ENCODE assay signal across 28 cellular contexts in the genomic region with DNA sequence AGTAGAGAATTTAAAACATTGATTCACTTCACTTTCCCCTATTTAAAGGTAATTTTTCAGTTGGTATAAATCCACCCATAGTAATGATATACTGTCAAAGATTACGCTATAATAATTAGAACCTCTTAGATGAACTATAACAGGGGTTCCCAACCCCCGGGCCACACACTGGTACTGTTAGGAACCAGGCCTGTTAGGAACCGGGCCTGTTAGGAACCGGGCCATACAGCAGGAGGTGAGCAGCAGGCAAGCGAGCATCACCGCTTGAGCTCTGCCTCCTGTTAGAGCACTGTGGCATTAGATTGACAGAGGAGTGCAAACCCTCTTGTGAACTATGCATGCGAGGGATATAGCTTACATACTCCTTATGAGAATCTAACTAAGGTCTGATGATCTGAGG.
"Had no signal": no experiment of that assay in that cellular context is flagged by ENCODE, and none has a peak within 500 bp of the region (broad histone marks: within the 10 kb centered on the region; RNA-seq: fewer than 3 reads in every experiment).

No MANE protein-coding gene starts in this region.

- FAIRE-seq: urothelium cell line had no signal

- H3K27me3 Mint-ChIP-seq: natural killer cell treated with Interleukin-12 subunit alpha and Interleukin-12 subunit beta and Interleukin-15 and Interleukin-18, amount 100 ng/mL, for 72 hours; progenitor cell of endocrine pancreas; stimulated activated naive B cell treated with anti-CD40 and anti-IgM and Interleukin-4, amounts not matched to agents 10 μg/mL and 1 μg/mL and 100 μg/mL, for 72 hours; stimulated activated naive CD8-positive, alpha-beta T cell treated with anti-CD3 and anti-CD28 coated beads, Interleukin-15, Interleukin-2, amounts not matched to agents 100 ng/mL and 50 ng/mL, for 24 hours had no signal

- H3K27me3 ChIP-seq: ovary, right lobe of liver, sigmoid colon, stomach, thyroid gland, tibial nerve, upper lobe of left lung, vagina had no signal

- H3K4me3 ChIP-seq: ovary, psoas muscle, right lobe of liver, sigmoid colon, stomach, thoracic aorta, thyroid gland, tibial nerve, upper lobe of left lung, vagina had no signal

- H3K9me3 ChIP-seq: ovary, psoas muscle, right lobe of liver, sigmoid colon, stomach, thoracic aorta, thyroid gland, tibial nerve, upper lobe of left lung, vagina had no signal

- H3K27ac ChIP-seq: ovary, parathyroid adenoma, psoas muscle, right lobe of liver, sigmoid colon, stomach, thoracic aorta, thyroid gland, tibial nerve, upper lobe of left lung, vagina had no signal

- ATAC-seq: natural killer cell treated with Interleukin-12 subunit alpha and Interleukin-12 subunit beta and Interleukin-15 and Interleukin-18, amount 100 ng/mL, for 72 hours; psoas muscle; right cardiac atrium; right lobe of liver; stimulated activated effector memory CD8-positive, alpha-beta T cell treated with anti-CD3 and anti-CD28 coated beads, Interleukin-12 subunit alpha, Interleukin-12 subunit beta, amount 100 ng/mL, for 72 hours had no signal

- DNase-seq: nephron progenitor cell; occipital lobe; ovary; psoas muscle; right cardiac atrium; right lobe of liver; sigmoid colon; small intestine; stimulated activated CD4-positive, alpha-beta T cell treated with anti-CD3 and anti-CD28 coated beads, Interleukin-15, amount 100 ng/mL, for 24 hours; stimulated activated CD4-positive, alpha-beta T cell treated with anti-CD3 and anti-CD28 coated beads, Interleukin-2, amount 100 ng/mL, for 24 hours; stimulated activated CD4-positive, alpha-beta T cell treated with anti-CD3 and anti-CD28 coated beads, Interleukin-2, amount 100 ng/mL, for 48 hours; stimulated activated CD4-positive, alpha-beta T cell treated with anti-CD3 and anti-CD28 coated beads, Interleukin-4, amount 100 ng/mL, for 24 hours; stimulated activated naive B cell treated with anti-CD40 and anti-IgM and Interleukin-4, amounts not matched to agents 10 μg/mL and 1 μg/mL and 100 μg/mL, for 72 hours; stimulated activated naive CD4-positive, alpha-beta T cell treated with Interleukin-2 at 50 U/mL for 16 hours; stomach; thyroid gland; trophoblast cell; upper lobe of left lung had no signal

- H3K4me3 Mint-ChIP-seq: natural killer cell treated with Interleukin-12 subunit alpha and Interleukin-12 subunit beta and Interleukin-15 and Interleukin-18, amount 100 ng/mL, for 72 hours; nephron progenitor cell; neural crest cell; stimulated activated effector memory CD8-positive, alpha-beta T cell treated with anti-CD3 and anti-CD28 coated beads, Interleukin-12 subunit alpha, Interleukin-12 subunit beta, amount 100 ng/mL, for 72 hours; stimulated activated naive B cell treated with anti-CD40 and anti-IgM and Interleukin-4, amounts not matched to agents 10 μg/mL and 1 μg/mL and 100 μg/mL, for 72 hours; stimulated activated naive CD8-positive, alpha-beta T cell treated with anti-CD3 and anti-CD28 coated beads, Interleukin-15, Interleukin-2, amounts not matched to agents 100 ng/mL and 50 ng/mL, for 24 hours had no signal

- H3K36me3 ChIP-seq: ovary, right lobe of liver, sigmoid colon, thoracic aorta, thyroid gland, tibial nerve, vagina had no signal

- H3K4me1 ChIP-seq: parathyroid adenoma, psoas muscle, right lobe of liver, sigmoid colon, stomach, thyroid gland, tibial nerve, upper lobe of left lung, vagina had no signal

- H3K4me1 Mint-ChIP-seq: nephron progenitor cell; neural crest cell; stimulated activated effector memory CD8-positive, alpha-beta T cell treated with anti-CD3 and anti-CD28 coated beads, Interleukin-12 subunit alpha, Interleukin-12 subunit beta, amount 100 ng/mL, for 72 hours had no signal

- H3K79me2 ChIP-seq: parathyroid adenoma had no signal

- H3K9ac ChIP-seq: parathyroid adenoma had no signal

- H2AFZ ChIP-seq: parathyroid adenoma had no signal

- H3K27ac Mint-ChIP-seq: natural killer cell treated with Interleukin-12 subunit alpha and Interleukin-12 subunit beta and Interleukin-15 and Interleukin-18, amount 100 ng/mL, for 72 hours; nephron progenitor cell; progenitor cell of endocrine pancreas; stimulated activated effector memory CD8-positive, alpha-beta T cell treated with anti-CD3 and anti-CD28 coated beads, Interleukin-12 subunit alpha, Interleukin-12 subunit beta, amount 100 ng/mL, for 72 hours; stimulated activated naive B cell treated with anti-CD40 and anti-IgM and Interleukin-4, amounts not matched to agents 10 μg/mL and 1 μg/mL and 100 μg/mL, for 72 hours; stimulated activated naive CD8-positive, alpha-beta T cell treated with anti-CD3 and anti-CD28 coated beads, Interleukin-15, Interleukin-2, amounts not matched to agents 100 ng/mL and 50 ng/mL, for 24 hours had no signal

- H3K9me3 Mint-ChIP-seq: natural killer cell treated with Interleukin-12 subunit alpha and Interleukin-12 subunit beta and Interleukin-15 and Interleukin-18, amount 100 ng/mL, for 72 hours; stimulated activated effector memory CD8-positive, alpha-beta T cell treated with anti-CD3 and anti-CD28 coated beads, Interleukin-12 subunit alpha, Interleukin-12 subunit beta, amount 100 ng/mL, for 72 hours; stimulated activated naive B cell treated with anti-CD40 and anti-IgM and Interleukin-4, amounts not matched to agents 10 μg/mL and 1 μg/mL and 100 μg/mL, for 72 hours; stimulated activated naive CD8-positive, alpha-beta T cell treated with anti-CD3 and anti-CD28 coated beads, Interleukin-15, Interleukin-2, amounts not matched to agents 100 ng/mL and 50 ng/mL, for 24 hours had no signal
